ENCODE assay signal across 8 cellular contexts in genomic region chr5:66987949-66988838, GRCh38.
DNase-seq lines count a peak whose midpoint lies in the region; ATAC-seq and TF ChIP-seq lines count a peak whose summit lies in the region.

No MANE protein-coding gene starts in this region.

- 55% methylated on average over 3 of the region's 3 CpGs for WGBS in suprapubic skin

- no peak for TF ChIP-seq POLR2A in suprapubic skin (IDR thresholded peaks at IDR 0.05)

- no peaks in the 10 kb centered on the region for H3K27me3 ChIP-seq in left ventricle myocardium inferior (ENCODE audit: low read depth)
- H3K27me3 ChIP-seq in suprapubic skin, result no peaks in the 10 kb centered on the region

- H3K9me3 ChIP-seq in left ventricle myocardium inferior (replicated peaks) (no peaks in the 10 kb centered on the region), suprapubic skin (no peaks in the 10 kb centered on the region)

- H3K4me3 ChIP-seq in WI38 (ENCODE audit: low read depth, low read length) (no peak overlapping the region), left ventricle myocardium inferior (no peak overlapping the region), suprapubic skin (no peak overlapping the region)

- TF ChIP-seq EP300 in suprapubic skin (IDR thresholded peaks at IDR 0.05), result no peak

- TF ChIP-seq CTCF in C4-2B (conservative IDR thresholded peaks at IDR 0.05), result peak; percentile 90
- TF ChIP-seq CTCF in LNCAP (IDR thresholded peaks at IDR 0.05), result peak; percentile 81
- peak; percentile 75; the same call in 1 of the 2 replicates for TF ChIP-seq CTCF in WI38 (IDR thresholded peaks at IDR 0.05; ENCODE audit: low read depth, low read length)
- TF ChIP-seq CTCF in left ventricle myocardium inferior (IDR thresholded peaks at IDR 0.05; ENCODE audit: borderline replicate concordance), result peak; percentile 86
- TF ChIP-seq CTCF in suprapubic skin (IDR thresholded peaks at IDR 0.05), result peak; percentile 76

- H3K4me1 ChIP-seq in left ventricle myocardium inferior (peaks cover 45% of the 10 kb centered on the region), suprapubic skin (peaks cover 17% of the 10 kb centered on the region)

- H3K27ac ChIP-seq in C4-2B (no peak overlapping the region), left ventricle myocardium inferior (replicated peaks) (no peak overlapping the region), suprapubic skin (no peak overlapping the region)

- H3K36me3 ChIP-seq in left ventricle myocardium inferior, result no peaks in the 10 kb centered on the region
- no peaks in the 10 kb centered on the region for H3K36me3 ChIP-seq in suprapubic skin

- ATAC-seq in GM18858 (IDR thresholded peaks at IDR 0.05; ENCODE audit: unreplicated experiment) (peak; percentile 62), GM19397 (IDR thresholded peaks at IDR 0.05; ENCODE audit: unreplicated experiment) (no peak)

- intact Hi-C loops in left ventricle myocardium inferior (cut with micrococcal nuclease), result loop anchor here (10.0 kb wide), 1 partner anchor 107 kb away; no protein-coding TSS in a partner anchor

- DNase-seq in left ventricle myocardium inferior (no peak), suprapubic skin (ENCODE audit: low spot score in 2 of 2) (no peak), DMS79 treated with DMSO at 0.1 percent for 48 hours (lab: John Stamatoyannopoulos, UW) (no peak)
